ENCODE assay signal across 33 cellular contexts in the genomic region with DNA sequence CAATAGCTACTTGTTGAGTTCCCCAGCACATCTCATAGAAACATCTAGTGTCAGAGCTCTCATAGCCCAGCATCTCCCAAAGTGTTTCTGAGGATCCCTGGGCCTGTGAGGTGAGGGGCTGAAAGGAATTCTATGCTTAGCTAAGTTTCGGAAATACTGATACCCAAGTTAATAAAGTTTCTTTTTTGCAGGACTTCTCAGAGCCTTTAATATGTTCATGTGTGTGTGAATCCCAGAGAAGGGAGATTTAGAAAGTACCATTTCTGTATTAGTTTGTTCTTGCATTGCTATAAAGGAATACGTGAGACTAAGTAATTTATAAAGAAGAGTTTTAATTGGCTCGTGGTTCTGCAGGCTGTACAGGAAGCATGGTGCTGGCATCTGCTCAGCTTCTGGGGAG.
"Had no signal": no experiment of that assay in that cellular context is flagged by ENCODE, and none has a peak within 500 bp of the region (broad histone marks: within the 10 kb centered on the region; RNA-seq: fewer than 3 reads in every experiment).

No MANE protein-coding gene starts in this region.

- H3K27ac ChIP-seq: adrenal gland, ascending aorta, body of pancreas, brain microvascular endothelial cell, breast epithelium, cardiac muscle cell had no signal

- H3K4me3 ChIP-seq: adrenal gland, ascending aorta, body of pancreas, breast epithelium, cardiac muscle cell had no signal

- H3K4me1 ChIP-seq: adrenal gland, body of pancreas had no signal

- ATAC-seq: activated naive CD4-positive, alpha-beta T cell treated with anti-CD3 and anti-CD28 coated beads, Interleukin-2, amount 50 U/mL, for 72 hours; activated naive CD8-positive, alpha-beta T cell treated with anti-CD3 and anti-CD28 coated beads, Interleukin-2, amount 50 U/mL, for 24 hours; activated T-cell treated with anti-CD3 and anti-CD28 coated beads, Interleukin-2, amount 50 U/mL, for 4 hours; activated T-cell treated with anti-CD3 and anti-CD28 coated beads, Interleukin-2, amount 50 U/mL, for 72 hours; activated T-helper 17 cell treated with anti-CD3 and anti-CD28 coated beads, Interleukin-2, amount 50 U/mL, for 72 hours; body of pancreas had no signal

- FAIRE-seq: astrocyte had no signal

- H3K36me3 ChIP-seq: adrenal gland, ascending aorta, brain microvascular endothelial cell, breast epithelium, cardiac muscle cell had no signal

- H3K9me3 ChIP-seq: adrenal gland, ascending aorta, body of pancreas, breast epithelium had no signal

- H3K27me3 ChIP-seq: adrenal gland, ascending aorta, body of pancreas, brain microvascular endothelial cell, breast epithelium, cardiac muscle cell had no signal

- DNase-seq: activated effector memory CD4-positive, alpha-beta T cell treated with anti-CD3 and anti-CD28 coated beads, Interleukin-2, amount 50 U/mL, for 16 hours; activated effector memory CD4-positive, alpha-beta T cell treated with Interleukin-2 at 50 U/mL for 16 hours; activated gamma-delta T cell; activated gamma-delta T cell treated with Interleukin-2 at 50 U/mL for 16 hours; activated naive CD4-positive, alpha-beta T cell; activated naive CD4-positive, alpha-beta T cell treated with anti-CD3 and anti-CD28 coated beads for 36 hours; activated naive CD4-positive, alpha-beta T cell treated with anti-CD3 and anti-CD28 coated beads, Interleukin-2, amount 10 ng/mL, durations not matched to agents 7 days and 5 days; activated naive CD4-positive, alpha-beta T cell treated with anti-CD3 and anti-CD28 coated beads, Interleukin-2, amount 50 U/mL, for 16 hours; activated naive CD4-positive, alpha-beta T cell treated with Interleukin-2 at 50 U/mL for 16 hours; activated naive CD8-positive, alpha-beta T cell treated with anti-CD3 and anti-CD28 coated beads for 36 hours; activated naive CD8-positive, alpha-beta T cell treated with anti-CD3 and anti-CD28 coated beads, Interleukin-2, amount 10 ng/mL, durations not matched to agents 7 days and 5 days; activated naive CD8-positive, alpha-beta T cell treated with anti-CD3 and anti-CD28 coated beads, Interleukin-2, amount 50 U/mL, for 24 hours; activated T-cell treated with anti-CD3 and anti-CD28 coated beads, Interleukin-2, amount 50 U/mL, for 1 hour; activated T-cell treated with anti-CD3 and anti-CD28 coated beads, Interleukin-2, amount 50 U/mL, for 24 hours; activated T-cell treated with anti-CD3 and anti-CD28 coated beads, Interleukin-2, amount 50 U/mL, for 4 hours; activated T-cell treated with anti-CD3 and anti-CD28 coated beads, Interleukin-2, amount 50 U/mL, for 48 hours; activated T-cell treated with anti-CD3 and anti-CD28 coated beads, Interleukin-2, amount 50 U/mL, for 72 hours; adrenal gland; amniotic stem cell; amygdala; anterior cingulate cortex; aorta; body of pancreas; brain microvascular endothelial cell; caudate nucleus; central memory CD4-positive, alpha-beta T cell; cerebellar nuclear complex had no signal
